1 cellular context compared by ENCODE assay signal in genomic region chr14:95515523-95516517, GRCh38.
TF ChIP-seq lines count a peak whose summit lies in the region.

No MANE protein-coding gene starts in this region.

TF ChIP-seq in HepG2, 621 proteins besides CTCF, POLR2A, EP300 and RAD21 (continued from another document and continues in another):
- TF ChIP-seq ZNF609 (CRISPR knock-in tag; IDR thresholded peaks at IDR 0.05; ENCODE audit: borderline replicate concordance) (peak; percentile 55; the same call in 1 of the 2 replicates), REXO4 (CRISPR knock-in tag; IDR thresholded peaks at IDR 0.05; ENCODE audit: borderline replicate concordance) (no peak), NFKB2 (CRISPR knock-in tag; IDR thresholded peaks at IDR 0.05; ENCODE audit: borderline replicate concordance) (no peak; the same call in 1 of the 2 replicates), ZBTB38 (CRISPR knock-in tag; IDR thresholded peaks at IDR 0.05) (no peak), ZNF770 (CRISPR knock-in tag; IDR thresholded peaks at IDR 0.05) (no peak), ZKSCAN8 (CRISPR knock-in tag; IDR thresholded peaks at IDR 0.05; ENCODE audit: borderline replicate concordance) (no peak), MED1 (CRISPR knock-in tag; IDR thresholded peaks at IDR 0.05) (peak; percentile 34; the same call in 1 of the 2 replicates), ZNF362 (CRISPR knock-in tag; IDR thresholded peaks at IDR 0.05; ENCODE audit: borderline replicate concordance) (no peak), SIN3A (IDR thresholded peaks at IDR 0.05; ENCODE audit: borderline replicate concordance, low read depth, low read length) (0 out of 2 replicates have a peak, but pooled peaks have one; percentile 36), ZFX (CRISPR knock-in tag; IDR thresholded peaks at IDR 0.05; ENCODE audit: low read depth) (no peak), ZNF292 (CRISPR knock-in tag; IDR thresholded peaks at IDR 0.05; ENCODE audit: borderline replicate concordance, low read depth) (no peak), IRF9 (CRISPR knock-in tag; IDR thresholded peaks at IDR 0.05; ENCODE audit: borderline replicate concordance) (no peak; the same call in 1 of the 2 replicates), TCF7 (IDR thresholded peaks at IDR 0.05; ENCODE audit: low read depth) (peak; percentile 53; the same call in 1 of the 2 replicates), ZNF766 (CRISPR knock-in tag; IDR thresholded peaks at IDR 0.05; ENCODE audit: borderline replicate concordance) (0 out of 2 replicates have a peak, but pooled peaks have one; percentile 28), ZNF34 (CRISPR knock-in tag; IDR thresholded peaks at IDR 0.05; ENCODE audit: borderline replicate concordance) (no peak), ARID4A (CRISPR knock-in tag; IDR thresholded peaks at IDR 0.05; ENCODE audit: borderline replicate concordance) (peak; percentile 35; the same call in 1 of the 2 replicates), ZFP36L1 (CRISPR knock-in tag; IDR thresholded peaks at IDR 0.05) (no peak), THAP11 (CRISPR knock-in tag; IDR thresholded peaks at IDR 0.05) (no peak), TFDP2 (CRISPR knock-in tag; IDR thresholded peaks at IDR 0.05) (no peak), DNMT1 (CRISPR knock-in tag; IDR thresholded peaks at IDR 0.05) (no peak), DRAP1 (CRISPR knock-in tag; IDR thresholded peaks at IDR 0.05) (no peak), FOXK1 (CRISPR knock-in tag; IDR thresholded peaks at IDR 0.05; ENCODE audit: borderline replicate concordance, low read depth) (no peak), ARID2 (CRISPR knock-in tag; IDR thresholded peaks at IDR 0.05; ENCODE audit: borderline replicate concordance) (no peak), ATF2 (CRISPR knock-in tag; IDR thresholded peaks at IDR 0.05) (no peak), ZMYM3 (CRISPR knock-in tag; IDR thresholded peaks at IDR 0.05) (peak; percentile 82), PAXIP1 (CRISPR knock-in tag; conservative IDR thresholded peaks at IDR 0.05) (peak; percentile 50; the same call in 1 of the 2 replicates), HIVEP1 (CRISPR knock-in tag; IDR thresholded peaks at IDR 0.05) (0 out of 2 replicates have a peak, but pooled peaks have one; percentile 51), ZMAT3 (CRISPR knock-in tag; conservative IDR thresholded peaks at IDR 0.05) (no peak), ZMAT5 (CRISPR knock-in tag; IDR thresholded peaks at IDR 0.05; ENCODE audit: borderline replicate concordance, low read depth) (no peak), ZBTB39 (CRISPR knock-in tag; IDR thresholded peaks at IDR 0.05) (0 out of 2 replicates have a peak, but pooled peaks have one; percentile 53), SALL1 (CRISPR knock-in tag; IDR thresholded peaks at IDR 0.05) (peak; percentile 26; the same call in 1 of the 2 replicates), ZSCAN22 (CRISPR knock-in tag; IDR thresholded peaks at IDR 0.05) (no peak)
